ENCODE assay signal across 1 cellular context in genomic region chr7:140696679-140697446, GRCh38.
TF ChIP-seq lines count a peak whose summit lies in the region.

Gene NDUFB2, plus strand, starts transcription at chr7:140696708. Its CDS starts 37 bp downstream, at chr7:140696745.

TF ChIP-seq in K562, 482 proteins besides CTCF, POLR2A, EP300 and RAD21 (continued from another document and continues in another):
- TF ChIP-seq ZNF639 (CRISPR knock-in tag; conservative IDR thresholded peaks at IDR 0.05 in 1 of 2, IDR thresholded peaks at IDR 0.05 in 1 of 2): peak in 1 of 2 experiments; percentile 67; a peak in 1 of 4 replicates
- TF ChIP-seq ETS1 (conservative IDR thresholded peaks at IDR 0.05; ENCODE audit: control insufficient read depth, low read depth, low read length): peak; percentile 80
- TF ChIP-seq CEBPZ (IDR thresholded peaks at IDR 0.05; ENCODE audit: borderline replicate concordance, low read depth, low read length): no peak
- no peak for TF ChIP-seq RFX5 (IDR thresholded peaks at IDR 0.05; ENCODE audit: low read depth, low read length)
- no peak; the same call in 1 of the 2 replicates for TF ChIP-seq MECOM (CRISPR knock-in tag; IDR thresholded peaks at IDR 0.05)
- no peak for TF ChIP-seq ZFP30 (CRISPR knock-in tag; IDR thresholded peaks at IDR 0.05; ENCODE audit: borderline replicate concordance)
- TF ChIP-seq HNRNPK (IDR thresholded peaks at IDR 0.05; ENCODE audit: low read depth, low read length, poor library complexity, severe bottlenecking): no peak
- TF ChIP-seq DPF2 (IDR thresholded peaks at IDR 0.05): peak; percentile 12; the same call in 1 of the 2 replicates
- no peak for TF ChIP-seq CBX2 (IDR thresholded peaks at IDR 0.05; ENCODE audit: insufficient read depth, low read length, poor library complexity, severe bottlenecking)
- no peak for TF ChIP-seq HMBOX1 (IDR thresholded peaks at IDR 0.05)
- TF ChIP-seq RBM34 (IDR thresholded peaks at IDR 0.05; ENCODE audit: borderline replicate concordance, insufficient read depth, low read length): no peak
- TF ChIP-seq ZNF699 (CRISPR knock-in tag; IDR thresholded peaks at IDR 0.05; ENCODE audit: insufficient replicate concordance): no peak
- TF ChIP-seq TFE3 (CRISPR knock-in tag; IDR thresholded peaks at IDR 0.05): peak; percentile 18; the same call in 1 of the 2 replicates
- 0 out of 2 replicates have a peak, but pooled peaks have one; percentile 92 for TF ChIP-seq ZNF224 (CRISPR knock-in tag; IDR thresholded peaks at IDR 0.05)
- 0 out of 2 replicates have a peak, but pooled peaks have one; percentile 13 for TF ChIP-seq PTBP1 (IDR thresholded peaks at IDR 0.05; ENCODE audit: low read depth, low read length)
- TF ChIP-seq E2F5 (CRISPR knock-in tag; IDR thresholded peaks at IDR 0.05): peak; percentile 88
- TF ChIP-seq NKRF (IDR thresholded peaks at IDR 0.05; ENCODE audit: borderline replicate concordance): peak; percentile 87; the same call in 1 of the 2 replicates
- TF ChIP-seq ZBTB8A (IDR thresholded peaks at IDR 0.05; ENCODE audit: partially characterized antibody): no peak
- TF ChIP-seq GTF3C2 (IDR thresholded peaks at IDR 0.05; ENCODE audit: borderline replicate concordance, extremely low read depth, insufficient read length): no peak
- TF ChIP-seq CHD1 (IDR thresholded peaks at IDR 0.05; ENCODE audit: low read length): peak; percentile 68
- TF ChIP-seq TCF7L2 (IDR thresholded peaks at IDR 0.05; ENCODE audit: low read depth, low read length): no peak
- no peak for TF ChIP-seq ZNF133 (CRISPR knock-in tag; IDR thresholded peaks at IDR 0.05)
- TF ChIP-seq E2F4 (CRISPR knock-in tag; IDR thresholded peaks at IDR 0.05; ENCODE audit: low read depth): peak; percentile 69
- TF ChIP-seq ZNF398 (CRISPR knock-in tag; IDR thresholded peaks at IDR 0.05): no peak
- TF ChIP-seq RAD51 (IDR thresholded peaks at IDR 0.05; ENCODE audit: borderline replicate concordance, low read depth): peak; percentile 43; the same call in 1 of the 2 replicates
- TF ChIP-seq ZBTB12 (CRISPR knock-in tag; IDR thresholded peaks at IDR 0.05): no peak
- no peak for TF ChIP-seq ZNF445 (CRISPR knock-in tag; IDR thresholded peaks at IDR 0.05; ENCODE audit: low read depth)
- TF ChIP-seq NCOA2 (IDR thresholded peaks at IDR 0.05; ENCODE audit: partially characterized antibody in 2 of 2): no peak
- TF ChIP-seq MCM2 (IDR thresholded peaks at IDR 0.05; ENCODE audit: low read depth): no peak
- peak; percentile 80 for TF ChIP-seq NR2C1 (IDR thresholded peaks at IDR 0.05)
- TF ChIP-seq NR2C1 (tag; IDR thresholded peaks at IDR 0.05): peak; percentile 82
- TF ChIP-seq FOXP4 (CRISPR knock-in tag; IDR thresholded peaks at IDR 0.05; ENCODE audit: borderline replicate concordance): 0 out of 2 replicates have a peak, but pooled peaks have one; percentile 87
- no peak; a peak in 1 of 4 replicates for TF ChIP-seq TBL1XR1 (IDR thresholded peaks at IDR 0.05; ENCODE audit: low read length in 2 of 2)
- no peak for TF ChIP-seq ZNF707 (CRISPR knock-in tag; conservative IDR thresholded peaks at IDR 0.05)
